ENCODE assay signal across 18 cellular contexts in the genomic region with DNA sequence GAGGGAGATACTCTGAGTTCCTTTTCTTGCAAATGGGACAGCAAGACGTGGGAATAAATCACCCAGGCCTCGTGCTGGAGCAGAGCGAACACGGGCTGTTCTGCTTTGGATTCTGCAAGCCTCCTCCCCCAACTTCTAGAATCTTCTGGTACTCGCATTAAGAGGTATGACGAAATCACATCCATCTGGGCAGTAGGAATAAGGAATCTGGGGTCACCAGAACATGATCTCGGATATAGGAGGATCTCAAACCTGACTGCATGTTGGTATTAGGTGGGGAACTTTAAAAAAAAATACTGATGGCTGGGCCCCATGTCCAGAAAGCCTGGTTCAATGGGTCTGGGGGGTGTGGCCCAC.
"Had no signal": no experiment of that assay in that cellular context is flagged by ENCODE, and none has a peak within 500 bp of the region (broad histone marks: within the 10 kb centered on the region; RNA-seq: fewer than 3 reads in every experiment).

No MANE protein-coding gene starts in this region.

- H3K27ac ChIP-seq: brain microvascular endothelial cell, esophagus squamous epithelium, prostate gland, spleen, testis, upper lobe of left lung had no signal

- H3K9me3 ChIP-seq: prostate gland, testis had no signal

- ATAC-seq: activated naive CD4-positive, alpha-beta T cell treated with anti-CD3 and anti-CD28 coated beads, Interleukin-2, amount 50 U/mL, for 72 hours; activated T-cell treated with anti-CD3 and anti-CD28 coated beads, Interleukin-2, amount 50 U/mL, for 72 hours; left lobe of liver; mucosa of descending colon; naive thymus-derived CD4-positive, alpha-beta T cell; stimulated activated naive CD8-positive, alpha-beta T cell treated with anti-CD3 and anti-CD28 coated beads, Interleukin-15, amount 100 ng/mL, for 72 hours; T-helper 17 cell had no signal

- H3K27me3 ChIP-seq: brain microvascular endothelial cell, testis, upper lobe of left lung had no signal

- H3K4me3 ChIP-seq: esophagus squamous epithelium, mucosa of descending colon, prostate gland, spleen, testis, upper lobe of left lung had no signal

- H3K36me3 ChIP-seq: brain microvascular endothelial cell, esophagus squamous epithelium, prostate gland, spleen, upper lobe of left lung had no signal

- DNase-seq: activated B cell treated with CpG ODN at 0.5 μM for 24 hours; activated gamma-delta T cell; activated T-cell treated with anti-CD3 and anti-CD28 coated beads, Interleukin-2, amount 50 U/mL, for 72 hours; brain microvascular endothelial cell; cortex of kidney; effector CD4-positive, alpha-beta T cell; esophagus squamous epithelium; foreskin melanocyte; mucosa of descending colon; naive thymus-derived CD4-positive, alpha-beta T cell; spleen; stimulated activated naive CD8-positive, alpha-beta T cell treated with anti-CD3 and anti-CD28 coated beads, Interleukin-15, amount 100 ng/mL, for 72 hours; T-helper 17 cell had no signal

- H3K4me1 ChIP-seq: prostate gland had no signal
